ENCODE assay signal across 2 cellular contexts in genomic region chr2:236912316-236913153, GRCh38.
TF ChIP-seq lines count a peak whose summit lies in the region.

No MANE protein-coding gene starts in this region.

TF ChIP-seq in SK-N-SH, 30 proteins besides CTCF, POLR2A, EP300 and RAD21 (continued from another document):
- TF ChIP-seq POLR2AphosphoS5 (IDR thresholded peaks at IDR 0.05; ENCODE audit: low read depth, low read length): no peak
- TF ChIP-seq NRF1 (IDR thresholded peaks at IDR 0.05; ENCODE audit: low read depth, low read length): no peak
- no peak for TF ChIP-seq TCF12 (IDR thresholded peaks at IDR 0.05)
- no peak for TF ChIP-seq RFX5 (IDR thresholded peaks at IDR 0.05; ENCODE audit: low read length)
- TF ChIP-seq FOXJ3 (CRISPR knock-in tag; IDR thresholded peaks at IDR 0.05): no peak
- no peak for TF ChIP-seq FOXM1 (IDR thresholded peaks at IDR 0.05; ENCODE audit: low read depth)
- TF ChIP-seq PBX3 (IDR thresholded peaks at IDR 0.05): no peak
- no peak for TF ChIP-seq YY1 (IDR thresholded peaks at IDR 0.05; ENCODE audit: low read depth)
- TF ChIP-seq SIN3A (IDR thresholded peaks at IDR 0.05; ENCODE audit: borderline replicate concordance, low read depth, low read length): no peak
- no peak for TF ChIP-seq FOSL2 (IDR thresholded peaks at IDR 0.05; ENCODE audit: borderline replicate concordance, low read depth)
- no peak for TF ChIP-seq REST (IDR thresholded peaks at IDR 0.05; ENCODE audit: low read depth, low read length)

TF ChIP-seq in SK-N-SH treated with all-trans-retinoic acid at 6 μM for 48 hours, 23 proteins besides CTCF, POLR2A, EP300 and RAD21 (continued from another document):
- no peak for TF ChIP-seq TSHZ2 (CRISPR knock-in tag; IDR thresholded peaks at IDR 0.05)
- TF ChIP-seq ZNF8 (CRISPR knock-in tag; IDR thresholded peaks at IDR 0.05): no peak
- no peak for TF ChIP-seq ESRRG (CRISPR knock-in tag; IDR thresholded peaks at IDR 0.05)
- TF ChIP-seq CSRNP3 (CRISPR knock-in tag; IDR thresholded peaks at IDR 0.05): no peak
- TF ChIP-seq ZFP30 (CRISPR knock-in tag; IDR thresholded peaks at IDR 0.05): no peak
- TF ChIP-seq ZNF565 (CRISPR knock-in tag; conservative IDR thresholded peaks at IDR 0.05; ENCODE audit: low read depth): no peak
- no peak for TF ChIP-seq TCF4 (CRISPR knock-in tag; IDR thresholded peaks at IDR 0.05; ENCODE audit: borderline replicate concordance)
- no peak for TF ChIP-seq SNAI2 (CRISPR knock-in tag; IDR thresholded peaks at IDR 0.05)
